Comparison of ENCODE assay signal across 9 cellular contexts in the genomic region with DNA sequence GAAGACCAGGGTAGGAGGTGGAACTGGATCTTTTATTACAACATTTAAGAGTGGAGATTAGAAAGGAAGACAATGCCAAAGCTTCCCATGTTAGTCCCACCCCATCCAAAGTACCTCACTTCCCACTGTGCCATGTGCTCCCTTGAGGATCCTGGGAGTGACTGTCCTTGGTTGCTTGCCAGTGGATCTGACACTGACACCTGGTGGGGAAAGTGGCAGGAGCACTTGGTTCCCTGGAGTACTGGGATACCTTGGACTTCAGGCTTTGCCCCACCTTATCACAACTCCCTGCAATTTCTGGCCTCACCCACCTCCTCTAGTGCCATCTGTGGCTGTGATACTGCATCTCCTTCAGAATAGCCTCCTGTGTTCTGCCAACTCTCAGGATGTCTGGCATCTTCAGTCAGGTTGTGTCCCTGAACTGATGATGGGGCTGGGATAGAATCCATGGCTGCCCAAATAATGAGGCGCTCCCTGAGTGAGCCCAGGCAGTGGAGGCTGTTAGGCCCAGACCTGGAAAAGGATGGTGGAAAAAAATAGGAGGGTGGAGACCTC. TPM values are rescaled to one million over a fixed set of nuclear protein-coding genes. Genes with fewer than 3 reads are reported as not detected.
DNase-seq lines count a peak whose midpoint lies in the region.
"Had no signal": no experiment of that assay in that cellular context is flagged by ENCODE, and none has a peak within 500 bp of the region (broad histone marks: within the 10 kb centered on the region; RNA-seq: fewer than 3 reads in every experiment).

No MANE protein-coding gene starts in this region.

- DNase-seq in T-helper 1 cell: no peak
- peak; percentile 27 for DNase-seq in NCI-H187 treated with DMSO at 0.1 percent for 48 hours (lab: John Stamatoyannopoulos, UW)
- no peak for DNase-seq in activated T-helper 1 cell treated with anti-CD3 and anti-CD28 coated beads, Interleukin-12 subunit alpha, Interleukin-12 subunit beta, Interleukin-2, Interleukin-4 antibody, amounts not matched to agents 30 ng/mL and 10 ng/mL and 1 ng/mL, durations not matched to agents 14 hours and 24 hours and 36 hours (ENCODE audit: low spot score)
- no peak for DNase-seq in epidermal melanocyte (ENCODE audit: insufficient read length, low spot score)
- DNase-seq in activated effector memory CD4-positive, alpha-beta T cell treated with anti-CD3 and anti-CD28 coated beads, Interleukin-2, amount 50 U/mL, for 16 hours: no peak

- H3K4me1 Mint-ChIP-seq in T-helper 1 cell treated with Interleukin-12 subunit alpha and Interleukin-12 subunit beta and Interleukin-4 antibody, amounts not matched to agents 30 μg/mL and 1 μg/mL, for 36 hours (ENCODE audit: low read depth): peaks cover 11% of the 10 kb centered on the region
- H3K4me1 Mint-ChIP-seq in activated T-helper 1 cell treated with anti-CD3 and anti-CD28 coated beads, Interleukin-12 subunit alpha, Interleukin-12 subunit beta, Interleukin-2, Interleukin-4 antibody, amounts not matched to agents 30 ng/mL and 10 ng/mL and 1 ng/mL, durations not matched to agents 14 hours and 24 hours and 36 hours (ENCODE audit: low read depth): peaks cover 15% of the 10 kb centered on the region

- H3K36me3 Mint-ChIP-seq in T-helper 1 cell treated with Interleukin-12 subunit alpha and Interleukin-12 subunit beta and Interleukin-4 antibody, amounts not matched to agents 30 μg/mL and 1 μg/mL, for 36 hours (ENCODE audit: low read depth): peaks cover 18% of the 10 kb centered on the region
- peaks cover 29% of the 10 kb centered on the region for H3K36me3 Mint-ChIP-seq in activated T-helper 1 cell treated with anti-CD3 and anti-CD28 coated beads, Interleukin-12 subunit alpha, Interleukin-12 subunit beta, Interleukin-2, Interleukin-4 antibody, amounts not matched to agents 30 ng/mL and 10 ng/mL and 1 ng/mL, durations not matched to agents 14 hours and 24 hours and 36 hours (ENCODE audit: low read depth)

- no peak overlapping the region for H3K27ac Mint-ChIP-seq in T-helper 1 cell treated with Interleukin-12 subunit alpha and Interleukin-12 subunit beta and Interleukin-4 antibody, amounts not matched to agents 30 μg/mL and 1 μg/mL, for 36 hours
- no peak overlapping the region for H3K27ac Mint-ChIP-seq in activated T-helper 1 cell treated with anti-CD3 and anti-CD28 coated beads, Interleukin-12 subunit alpha, Interleukin-12 subunit beta, Interleukin-2, Interleukin-4 antibody, amounts not matched to agents 30 ng/mL and 10 ng/mL and 1 ng/mL, durations not matched to agents 14 hours and 24 hours and 36 hours

- peak overlapping the region; percentile 25 for H3K4me3 Mint-ChIP-seq in T-helper 1 cell treated with Interleukin-12 subunit alpha and Interleukin-12 subunit beta and Interleukin-4 antibody, amounts not matched to agents 30 μg/mL and 1 μg/mL, for 36 hours
- H3K4me3 Mint-ChIP-seq in activated T-helper 1 cell treated with anti-CD3 and anti-CD28 coated beads, Interleukin-12 subunit alpha, Interleukin-12 subunit beta, Interleukin-2, Interleukin-4 antibody, amounts not matched to agents 30 ng/mL and 10 ng/mL and 1 ng/mL, durations not matched to agents 14 hours and 24 hours and 36 hours: peak overlapping the region; percentile 37

- intact Hi-C loops in activated T-helper 1 cell treated with anti-CD3 and anti-CD28 coated beads, Interleukin-12 subunit alpha, Interleukin-12 subunit beta, Interleukin-2, Interleukin-4 antibody, amounts not matched to agents 30 ng/mL and 10 ng/mL and 1 ng/mL, durations not matched to agents 14 hours and 24 hours and 36 hours (cut with micrococcal nuclease): no loop called here

- H3K27me3 Mint-ChIP-seq in T-helper 1 cell treated with Interleukin-12 subunit alpha and Interleukin-12 subunit beta and Interleukin-4 antibody, amounts not matched to agents 30 μg/mL and 1 μg/mL, for 36 hours (ENCODE audit: low read depth): peaks cover 10% of the 10 kb centered on the region
- peaks cover 2% of the 10 kb centered on the region for H3K27me3 Mint-ChIP-seq in activated T-helper 1 cell treated with anti-CD3 and anti-CD28 coated beads, Interleukin-12 subunit alpha, Interleukin-12 subunit beta, Interleukin-2, Interleukin-4 antibody, amounts not matched to agents 30 ng/mL and 10 ng/mL and 1 ng/mL, durations not matched to agents 14 hours and 24 hours and 36 hours (ENCODE audit: insufficient read depth)

- no peaks in the 10 kb centered on the region for H3K9me3 ChIP-seq in stomach smooth muscle (ENCODE audit: control insufficient read depth in 2 of 2, low read length in 2 of 2)

- H3K36me3 ChIP-seq in stomach smooth muscle (ENCODE audit: control insufficient read depth in 2 of 2, insufficient read depth in 2 of 2, low read length in 2 of 2): peaks cover 15 to 21% of the 10 kb centered on the region in 2 donors

- no peaks in the 10 kb centered on the region for H3K9me3 Mint-ChIP-seq in T-helper 1 cell treated with Interleukin-12 subunit alpha and Interleukin-12 subunit beta and Interleukin-4 antibody, amounts not matched to agents 30 μg/mL and 1 μg/mL, for 36 hours
- H3K9me3 Mint-ChIP-seq in activated T-helper 1 cell treated with anti-CD3 and anti-CD28 coated beads, Interleukin-12 subunit alpha, Interleukin-12 subunit beta, Interleukin-2, Interleukin-4 antibody, amounts not matched to agents 30 ng/mL and 10 ng/mL and 1 ng/mL, durations not matched to agents 14 hours and 24 hours and 36 hours: no peaks in the 10 kb centered on the region

- peak overlapping the region; percentile 87 for H3K27ac ChIP-seq in stomach smooth muscle (ENCODE audit: low read length)

- H3K4me3 ChIP-seq in iPS-11a (ENCODE audit: low read depth, low read length): peak overlapping the region; percentile 70
- H3K4me3 ChIP-seq in stomach smooth muscle (ENCODE audit: low read length in 2 of 2): no peak overlapping the region

- H3K27me3 ChIP-seq in stomach smooth muscle (ENCODE audit: control insufficient read depth in 1 of 2, insufficient read depth in 2 of 2, low read length in 2 of 2): no peaks in the 10 kb centered on the region

- H3K4me1 ChIP-seq in stomach smooth muscle (ENCODE audit: control insufficient read depth, insufficient read depth, low read length): peaks cover 16% of the 10 kb centered on the region

- no peak overlapping the region for H3K9ac ChIP-seq in stomach smooth muscle (ENCODE audit: low read length in 2 of 2)

RNA-seq across cellular contexts. Expression of a gene that starts 1.3 kb away (rescaled TPM):
- total RNA-seq in activated T-helper 1 cell treated with anti-CD3 and anti-CD28 coated beads, Interleukin-12 subunit alpha, Interleukin-12 subunit beta, Interleukin-2, Interleukin-4 antibody, amounts not matched to agents 30 ng/mL and 10 ng/mL and 1 ng/mL, durations not matched to agents 14 hours and 24 hours and 36 hours: 0.41 and 0.73 TPM in 2 replicates

RNA-seq across cellular contexts. Expression of a gene that starts 16.6 kb away (rescaled TPM):
- 531 and 540 TPM in 2 replicates for total RNA-seq in activated T-helper 1 cell treated with anti-CD3 and anti-CD28 coated beads, Interleukin-12 subunit alpha, Interleukin-12 subunit beta, Interleukin-2, Interleukin-4 antibody, amounts not matched to agents 30 ng/mL and 10 ng/mL and 1 ng/mL, durations not matched to agents 14 hours and 24 hours and 36 hours

RNA-seq across cellular contexts. Expression of a gene that starts 24.5 kb away (rescaled TPM):
- total RNA-seq in activated T-helper 1 cell treated with anti-CD3 and anti-CD28 coated beads, Interleukin-12 subunit alpha, Interleukin-12 subunit beta, Interleukin-2, Interleukin-4 antibody, amounts not matched to agents 30 ng/mL and 10 ng/mL and 1 ng/mL, durations not matched to agents 14 hours and 24 hours and 36 hours: 0.39 and 0.41 TPM in 2 replicates
- total RNA-seq: dermis microvascular lymphatic vessel endothelial cell had no signal

RNA-seq across cellular contexts. Expression of a gene that starts 24.9 kb away (rescaled TPM):
- total RNA-seq in activated T-helper 1 cell treated with anti-CD3 and anti-CD28 coated beads, Interleukin-12 subunit alpha, Interleukin-12 subunit beta, Interleukin-2, Interleukin-4 antibody, amounts not matched to agents 30 ng/mL and 10 ng/mL and 1 ng/mL, durations not matched to agents 14 hours and 24 hours and 36 hours: 22.0 TPM in 2 replicates

RNA-seq across cellular contexts. Expression of a gene that starts 29.2 kb away (rescaled TPM):
- 299 and 303 TPM in 2 replicates for total RNA-seq in activated T-helper 1 cell treated with anti-CD3 and anti-CD28 coated beads, Interleukin-12 subunit alpha, Interleukin-12 subunit beta, Interleukin-2, Interleukin-4 antibody, amounts not matched to agents 30 ng/mL and 10 ng/mL and 1 ng/mL, durations not matched to agents 14 hours and 24 hours and 36 hours
